ENCODE assay signal across 21 cellular contexts in genomic region chr2:128516938-128517337, GRCh38.
"Had no signal": no experiment of that assay in that cellular context is flagged by ENCODE, and none has a peak within 500 bp of the region (broad histone marks: within the 10 kb centered on the region; RNA-seq: fewer than 3 reads in every experiment).

No MANE protein-coding gene starts in this region.

- H3K27me3 ChIP-seq: MG63, SJSA1 had no signal

- H3K9me3 ChIP-seq: MG63, SJSA1 had no signal

- DNase-seq: IMR-90, Karpas-422, KG1, MG63, NCI-H1092, NCI-H1105 treated with DMSO at 0.1 percent for 48 hours, NCI-H1417 treated with DMSO at 0.1 percent for 48 hours, NCI-H146, NCI-H1694 treated with DMSO at 0.1 percent for 48 hours, NCI-H1930, NCI-H2081, NCI-H2107, NCI-H2227 treated with DMSO at 0.1 percent for 48 hours, NCI-H524, NCI-H526 treated with DMSO at 0.1 percent for 48 hours, NCI-H748 treated with DMSO at 0.1 percent for 48 hours, Right ventricle myocardium superior, RPMI8226, SIG-M5 had no signal

- H3K4me3 ChIP-seq: MG63, SJSA1, SK-N-MC had no signal

- H3K27ac ChIP-seq: SJSA1, SK-N-MC had no signal

- H3K36me3 ChIP-seq: MG63, SJSA1 had no signal
